Comparison of ENCODE assay signal across 8 cellular contexts in genomic region chr11:57249384-57250319, GRCh38. TPM values are rescaled to one million over a fixed set of nuclear protein-coding genes. Genes with fewer than 3 reads are reported as not detected.
A peak's percentile ranks its signal among the peaks of the same experiment; 100 is the strongest.
DNase-seq lines count a peak whose midpoint lies in the region; ATAC-seq, FAIRE-seq and TF ChIP-seq lines count a peak whose summit lies in the region.

No MANE protein-coding gene starts in this region.

- H3K27ac Mint-ChIP-seq in mesothelial cell of epicardium = no peak overlapping the region

- no peak overlapping the region for H4K91ac ChIP-seq in H1 (replicated peaks; ENCODE audit: insufficient read length, low read length)

- H3K36me3 ChIP-seq in HCT116 (ENCODE audit: control insufficient read depth in 1 of 2, insufficient read depth in 2 of 2, low read length in 2 of 2) (no peaks in the 10 kb centered on the region), H1 (ENCODE audit: control insufficient read depth in 2 of 4, insufficient read depth in 4 of 4, low read length in 3 of 4) (no peaks in the 10 kb centered on the region)

- H4K20me1 ChIP-seq in HCT116 (ENCODE audit: insufficient read depth) (no peaks in the 10 kb centered on the region), H1 (replicated peaks in 1 of 2; ENCODE audit: control insufficient read depth in 1 of 2, insufficient read depth in 2 of 2, low read length in 2 of 2) (no peaks in the 10 kb centered on the region)

- no peaks in the 10 kb centered on the region for H3K23me2 ChIP-seq in H1 (ENCODE audit: low read depth, low read length)

- no peak for FAIRE-seq in H1 (lab: Jason Lieb, UNC)

- H3K4me2 ChIP-seq in HCT116 (ENCODE audit: low read length) (no peak overlapping the region), H1 (ENCODE audit: insufficient read depth in 1 of 2, low read depth in 2 of 2, low read length in 2 of 2) (no peak overlapping the region)

- H3K4me3 ChIP-seq in HCT116 (replicated peaks in 1 of 2; ENCODE audit: low read depth in 1 of 2, low read length in 2 of 2) (no peak overlapping the region), WI38 (ENCODE audit: low read depth, low read length) (no peak overlapping the region), H1 (ENCODE audit: extremely low read depth in 1 of 4, insufficient read depth in 2 of 4, low read depth in 3 of 4, low read length in 4 of 4) (no peak overlapping the region)

- H3K9me3 Mint-ChIP-seq in mesothelial cell of epicardium = no peaks in the 10 kb centered on the region

- ATAC-seq in HCT116 = peak; percentile 70

- no peaks in the 10 kb centered on the region for H3K36me3 Mint-ChIP-seq in mesothelial cell of epicardium

- H3K27ac ChIP-seq in HCT116 (ENCODE audit: low read depth, low read length) = no peak overlapping the region
- no peak overlapping the region for H3K27ac ChIP-seq in H1 (ENCODE audit: low read depth, low read length)

- peaks cover 31% of the 10 kb centered on the region for H3K4me1 Mint-ChIP-seq in mesothelial cell of epicardium

- TF ChIP-seq POLR2A in HCT116 (IDR thresholded peaks at IDR 0.05; ENCODE audit: borderline replicate concordance, extremely low read depth, insufficient read depth, insufficient read length) = no peak
- no peak for TF ChIP-seq POLR2A in H1 (IDR thresholded peaks at IDR 0.05; ENCODE audit: control extremely low read depth in 1 of 2, low read depth in 2 of 2, low read length in 2 of 2)

- peak; percentile 72 to 90 (median 84); a peak in 5 of 6 replicates for TF ChIP-seq CTCF in HCT116 (IDR thresholded peaks at IDR 0.05 in 2 of 3, conservative IDR thresholded peaks at IDR 0.05 in 1 of 3; ENCODE audit: borderline replicate concordance in 1 of 3, insufficient read depth in 1 of 3, low read depth in 2 of 3, low read length in 2 of 3)
- TF ChIP-seq CTCF in WI38 (IDR thresholded peaks at IDR 0.05; ENCODE audit: low read depth, low read length) = peak; percentile 84
- peak; percentile 78 to 86 (median 84) for TF ChIP-seq CTCF in H1 (IDR thresholded peaks at IDR 0.05; ENCODE audit: control extremely low read depth in 1 of 3, insufficient read depth in 1 of 3, low read depth in 1 of 3, low read length in 3 of 3)
- TF ChIP-seq CTCF in mesothelial cell of epicardium (IDR thresholded peaks at IDR 0.05; ENCODE audit: unreplicated experiment) = peak; percentile 89

- intact Hi-C loops in HCT116 (cut with micrococcal nuclease) = loop anchor here (1.0 to 10.0 kb wide), 5 partner anchors 118 to 1305 kb away; no protein-coding TSS in a partner anchor

- no peak overlapping the region for H3K18ac ChIP-seq in H1 (ENCODE audit: extremely low read depth, low read length)

- H3K9me2 ChIP-seq in HCT116 (ENCODE audit: insufficient read depth) = no peaks in the 10 kb centered on the region

- no peak for TF ChIP-seq EP300 in H1 (IDR thresholded peaks at IDR 0.05; ENCODE audit: borderline replicate concordance in 1 of 2, low read depth in 2 of 2, low read length in 2 of 2)

- H2AK5ac ChIP-seq in H1 (ENCODE audit: low read depth, low read length) = no peak overlapping the region

- no peaks in the 10 kb centered on the region for H3K27me3 Mint-ChIP-seq in mesothelial cell of epicardium (ENCODE audit: low read depth)

- DNase-seq in NCI-H82 (lab: John Stamatoyannopoulos, UW) = peak; percentile 68
- DNase-seq in NCI-H82 treated with DMSO at 0.1 percent for 48 hours (lab: John Stamatoyannopoulos, UW; ENCODE audit: unreplicated experiment) = no peak
- peak; percentile 27 for DNase-seq in HCT116 (ENCODE audit: low read depth, low spot score)
- DNase-seq in NCI-H1092 (lab: John Stamatoyannopoulos, UW) = peak; percentile 39
- peak in 1 of 2 experiments; percentile 87 for DNase-seq in H1 (ENCODE audit: low read depth in 1 of 2, low spot score in 2 of 2)
- DNase-seq in mesothelial cell of epicardium (ENCODE audit: low spot score in 2 of 2, unreplicated experiment in 2 of 2) = peak; percentile 48 to 82
- DNase-seq in stimulated activated naive CD4-positive, alpha-beta T cell treated with Interleukin-2 at 50 U/mL for 16 hours (lab: John Stamatoyannopoulos, UW) = peak; percentile 9

- no peak overlapping the region for H2BK120ac ChIP-seq in H1 (replicated peaks; ENCODE audit: low read depth, low read length)

- H3K9me3 ChIP-seq in HCT116 (ENCODE audit: control insufficient read depth in 1 of 2, insufficient read depth in 1 of 2, low read depth in 1 of 2, low read length in 2 of 2) (no peaks in the 10 kb centered on the region), H1 (ENCODE audit: insufficient read depth in 2 of 2, low read depth in 1 of 2, low read length in 1 of 2) (no peaks in the 10 kb centered on the region)

- no peak overlapping the region for H3K4ac ChIP-seq in H1 (replicated peaks; ENCODE audit: insufficient read length, low read depth, low read length)

- H3K23ac ChIP-seq in H1 (ENCODE audit: insufficient read length) = no peak overlapping the region

- WGBS in H1 (ENCODE audit: extremely low coverage in 1 of 2, insufficient coverage in 1 of 2, insufficient read length in 1 of 2, insufficient replicate concordance in 2 of 2, low coverage in 1 of 2, low lambda C conversion rate in 2 of 2, missing lambda C conversion rate in 1 of 2), 2 experiments = 46% methylated on average over 10 of the region's 10 CpGs; no CpG with 5 or more reads in 1 of the 2 experiments

- H3K14ac ChIP-seq in H1 (ENCODE audit: insufficient read length) = no peak overlapping the region

- H3K79me2 ChIP-seq in HCT116 (ENCODE audit: insufficient read depth, low read length) = no peaks in the 10 kb centered on the region
- H3K79me2 ChIP-seq in H1 (ENCODE audit: control insufficient read depth in 1 of 2, insufficient read depth in 2 of 2, low read length in 2 of 2) = no peaks in the 10 kb centered on the region

- no peak overlapping the region for H2BK12ac ChIP-seq in H1 (ENCODE audit: low read depth, low read length)

- H4K5ac ChIP-seq in H1 (ENCODE audit: insufficient read length, low read depth, low read length) = no peak overlapping the region

- no TSS peak for BruUV-seq in HCT116 (replicated peaks; lab: Mats Ljungman, UMichigan)

- H2BK20ac ChIP-seq in H1 (ENCODE audit: low read length) = no peak overlapping the region

- RAD21 ChIA-PET in HCT116 (lab: Charles Lee; ENCODE audit: low non-redundant PET in 1 of 2, low total read pairs in 2 of 2, uncharacterized antibody in 2 of 2, unreplicated experiment in 2 of 2) = interaction anchor here (0.6 to 2.2 kb wide), 8 partner anchors 72 to 136 kb away, joined by 3 to 13 read pairs (median 4); partner anchors contain the start of gene SSRP1 (in 1 of the 2)

- no peak overlapping the region for H3K56ac ChIP-seq in H1 (replicated peaks; ENCODE audit: insufficient read length, low read depth, low read length)

- H2BK5ac ChIP-seq in H1 (ENCODE audit: low read depth, low read length) = no peak overlapping the region

- no peaks in the 10 kb centered on the region for H3K79me1 ChIP-seq in H1 (ENCODE audit: low read depth, low read length)

- H3K4me3 Mint-ChIP-seq in mesothelial cell of epicardium = no peak overlapping the region

- H3K4me1 ChIP-seq in HCT116 (ENCODE audit: control insufficient read depth in 1 of 2, insufficient read depth in 2 of 2, low read length in 2 of 2) (no peaks in the 10 kb centered on the region), H1 (replicated peaks in 1 of 4; ENCODE audit: control insufficient read depth in 3 of 4, insufficient read depth in 4 of 4, low read length in 3 of 4) (peaks cover 0 to 2% (median 0%) of the 10 kb centered on the region in 4 experiments; a peak in 1 of 7 replicates)

- CTCF ChIA-PET in HCT116 (lab: Charles Lee) (interaction anchor here (0.6 to 4.6 kb wide), 40 partner anchors 9 to 463 kb away, joined by 3 to 105 read pairs (median 4); no protein-coding TSS in a partner anchor), H1 (lab: Charles Lee; ENCODE audit: partially characterized antibody) (interaction anchor here (0.5 to 33.7 kb wide), 74 partner anchors 10 to 1307 kb away, joined by 3 to 942 read pairs (median 6); partner anchors contain the start of genes APLNR and LRRC55)

- TF ChIP-seq RAD21 in HCT116 (IDR thresholded peaks at IDR 0.05; ENCODE audit: low read depth) = peak; percentile 84
- TF ChIP-seq RAD21 in H1 (IDR thresholded peaks at IDR 0.05 in 1 of 2, conservative IDR thresholded peaks at IDR 0.05 in 1 of 2; ENCODE audit: low read depth in 2 of 2, low read length in 2 of 2) = peak; percentile 91 to 97

- H2BK15ac ChIP-seq in H1 (ENCODE audit: low read length) = no peak overlapping the region

- H4K8ac ChIP-seq in H1 (ENCODE audit: extremely low read depth, insufficient read depth, low read length) = no peak overlapping the region

- H2AFZ ChIP-seq in HCT116 (ENCODE audit: low read depth, low read length, poor library complexity, severe bottlenecking) (no peak overlapping the region), H1 (ENCODE audit: low read length) (0 out of 2 replicates have a peak overlapping the region, but pooled peaks have one; percentile 72)

- H3K27me3 ChIP-seq in HCT116 (ENCODE audit: insufficient read depth, low read length) (peaks cover 8% of the 10 kb centered on the region; the same call in 1 of the 2 replicates), H1 (replicated peaks in 1 of 4; ENCODE audit: control insufficient read depth in 3 of 4, extremely low read depth in 1 of 4, insufficient read depth in 3 of 4, low read length in 3 of 4) (no peaks in the 10 kb centered on the region)

- H3K9ac ChIP-seq in HCT116 (ENCODE audit: low read length) (no peak overlapping the region), H1 (replicated peaks in 1 of 4; ENCODE audit: extremely low read depth in 1 of 4, low read depth in 3 of 4, low read length in 3 of 4) (no peak overlapping the region)

- POLR2A ChIA-PET in HCT116 (lab: Charles Lee) (interaction anchor here (0.6 kb wide), 1 partner anchor 117 kb away, joined by 3 read pairs; no protein-coding TSS in a partner anchor), H1 (lab: Charles Lee; ENCODE audit: partially characterized antibody) (interaction anchor here (0.8 to 1.5 kb wide), 3 partner anchors 27 to 117 kb away, joined by 3 to 6 read pairs (median 4); no protein-coding TSS in a partner anchor)

TF ChIP-seq in HCT116, 20 proteins besides CTCF, POLR2A, EP300 and RAD21:
- TF ChIP-seq ZNF274 (IDR thresholded peaks at IDR 0.05; ENCODE audit: low read depth, low read length) = no peak

TF ChIP-seq in H1, 55 proteins besides CTCF, POLR2A, EP300 and RAD21 (continues in another document):
- TF ChIP-seq CTBP2 (IDR thresholded peaks at IDR 0.05; ENCODE audit: borderline replicate concordance, insufficient read depth, insufficient read length, low read length) = no peak

RNA-seq across cellular contexts. Expression of gene APLNR, which starts 12.6 kb away (rescaled TPM):
- total RNA-seq in HCT116 (2021; ENCODE audit: unreplicated experiment) (not detected), mesothelial cell of epicardium (3.1 to 3.4 TPM (median 3.1 TPM) in 3 replicates)
- polyA plus RNA-seq in HCT116 (2012) = not detected in 2 replicates
- total RNA-seq in H1 (2021; fragmentation: NEBNext Ultra II Directional; extraction: Animal tissue kit (Norgen Biotek cat#: 25700)) = 0.13 TPM in 1 of 2 replicates, not detected in the other
- 0.66 and 0.80 TPM in 2 replicates for polyA plus RNA-seq in H1 (2011; rRNA removed)
- polyA plus RNA-seq in H1 (2011; cell fraction: cytosol; rRNA removed) = 0.25 TPM
- 0.29 TPM for polyA plus RNA-seq in H1 (2011; cell fraction: nucleus; rRNA removed)
- 0.50 to 2.0 TPM (median 1.0 TPM) in 4 replicates for polyA plus RNA-seq in H1 (2012, experiment 1 of 2)
- polyA plus RNA-seq in H1 (2012, experiment 2 of 2) = 2.3 TPM
- 0.26 TPM for polyA plus RNA-seq in H1 (2013, experiment 1 of 2)
- polyA plus RNA-seq in H1 (2013, experiment 2 of 2) = 0.29 TPM
- polyA minus RNA-seq in H1 (2011; rRNA and poly(A)+ RNA removed) = 0.50 and 1.1 TPM in 2 replicates
- 0.37 TPM for polyA minus RNA-seq in H1 (2011; cell fraction: cytosol; rRNA and poly(A)+ RNA removed)
- polyA minus RNA-seq in H1 (2011; cell fraction: nucleus; rRNA and poly(A)+ RNA removed) = not detected
